In genomic region chr6:144969154-144969553, GRCh38 we compare ENCODE assay signal across 30 cellular contexts.
"Had no signal": no experiment of that assay in that cellular context is flagged by ENCODE, and none has a peak within 500 bp of the region (broad histone marks: within the 10 kb centered on the region; RNA-seq: fewer than 3 reads in every experiment).

No MANE protein-coding gene starts in this region.

- H3K4me3 ChIP-seq: adrenal gland, esophagus squamous epithelium, gastroesophageal sphincter, heart right ventricle had no signal

- H3K27me3 ChIP-seq: adrenal gland, brain microvascular endothelial cell, esophagus squamous epithelium, gastroesophageal sphincter, heart right ventricle had no signal

- H3K4me1 ChIP-seq: adrenal gland, esophagus squamous epithelium, gastroesophageal sphincter, heart right ventricle had no signal

- ATAC-seq: activated CD4-positive, alpha-beta T cell treated with anti-CD3 and anti-CD28 coated beads for 36 hours; activated CD8-positive, alpha-beta memory T cell treated with anti-CD3 and anti-CD28 coated beads, Interleukin-2, amount 10 ng/mL, durations not matched to agents 7 days and 5 days; activated CD8-positive, alpha-beta T cell treated with anti-CD3 and anti-CD28 coated beads, Interleukin-2, amount 10 ng/mL, durations not matched to agents 7 days and 5 days; activated naive CD8-positive, alpha-beta T cell treated with anti-CD3 and anti-CD28 coated beads, Interleukin-2, amount 50 U/mL, for 24 hours; effector memory CD8-positive, alpha-beta T cell; gastroesophageal sphincter; heart right ventricle; T-helper 17 cell had no signal

- H3K9me3 ChIP-seq: adrenal gland, esophagus squamous epithelium had no signal

- H3K27ac ChIP-seq: adrenal gland, brain microvascular endothelial cell, epithelial cell of prostate, esophagus squamous epithelium, gastroesophageal sphincter, heart right ventricle, WERI-Rb-1 had no signal

- DNase-seq: activated B cell treated with CpG ODN at 0.5 μM for 24 hours; activated CD4-positive, alpha-beta memory T cell treated with anti-CD3 and anti-CD28 coated beads for 36 hours; activated CD4-positive, alpha-beta T cell treated with anti-CD3 and anti-CD28 coated beads for 36 hours; activated CD4-positive, alpha-beta T cell treated with anti-CD3 and anti-CD28 coated beads, Interleukin-2, amount 10 ng/mL, durations not matched to agents 24 days and 14 days; activated CD4-positive, CD25-positive, alpha-beta regulatory T cell treated with anti-CD3 and anti-CD28 coated beads, Interleukin-2, amount 50 U/mL, for 72 hours; activated CD8-positive, alpha-beta memory T cell treated with anti-CD3 and anti-CD28 coated beads, Interleukin-2, amount 10 ng/mL, durations not matched to agents 7 days and 5 days; activated CD8-positive, alpha-beta memory T cell treated with anti-CD3 and anti-CD28 coated beads, Interleukin-2, amount 50 U/mL, for 4 hours; activated CD8-positive, alpha-beta T cell treated with anti-CD3 and anti-CD28 coated beads, Interleukin-2, amount 10 ng/mL, durations not matched to agents 7 days and 5 days; activated effector memory CD4-positive, alpha-beta T cell treated with anti-CD3 and anti-CD28 coated beads, Interleukin-2, amount 50 U/mL, for 16 hours; activated naive CD4-positive, alpha-beta T cell treated with anti-CD3 and anti-CD28 coated beads for 36 hours; activated naive CD8-positive, alpha-beta T cell treated with anti-CD3 and anti-CD28 coated beads for 36 hours; activated naive CD8-positive, alpha-beta T cell treated with anti-CD3 and anti-CD28 coated beads, Interleukin-2, amount 50 U/mL, for 24 hours; activated T-cell treated with anti-CD3 and anti-CD28 coated beads, Interleukin-2, amount 50 U/mL, for 1 hour; activated T-cell treated with anti-CD3 and anti-CD28 coated beads, Interleukin-2, amount 50 U/mL, for 48 hours; adrenal gland; brain microvascular endothelial cell; caudate nucleus; cortex of kidney; dermis blood vessel endothelial cell; effector CD4-positive, alpha-beta T cell; effector memory CD8-positive, alpha-beta T cell; esophagus squamous epithelium; foreskin melanocyte; heart right ventricle; T-helper 1 cell; T-helper 17 cell; T1000; WERI-Rb-1 had no signal

- H3K36me3 ChIP-seq: adrenal gland, brain microvascular endothelial cell, esophagus squamous epithelium, gastroesophageal sphincter, heart right ventricle, WERI-Rb-1 had no signal
